Comparison of ENCODE assay signal across 15 cellular contexts in the genomic region with DNA sequence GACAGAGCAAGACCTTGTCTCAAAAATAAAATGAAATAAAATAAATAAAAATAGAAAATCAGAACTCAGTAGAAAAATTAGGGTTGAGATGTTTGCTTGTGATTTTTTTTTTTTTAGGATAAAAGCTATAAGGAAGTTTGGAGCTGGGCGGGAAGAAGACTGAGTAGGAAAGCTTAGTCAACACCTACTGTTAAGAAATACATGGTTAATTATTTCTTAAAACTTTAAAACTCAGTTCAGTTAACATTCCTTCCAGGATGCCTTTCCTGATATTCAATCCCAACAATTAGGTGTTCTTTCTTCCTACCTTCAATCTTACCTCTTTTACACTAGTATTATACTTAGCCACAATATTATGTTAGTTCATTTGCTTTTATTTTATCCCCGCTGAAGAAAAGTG.
A peak's percentile ranks its signal among the peaks of the same experiment; 100 is the strongest.
DNase-seq lines count a peak whose midpoint lies in the region; ATAC-seq, FAIRE-seq and TF ChIP-seq lines count a peak whose summit lies in the region.
"Had no signal": no experiment of that assay in that cellular context is flagged by ENCODE, and none has a peak within 500 bp of the region (broad histone marks: within the 10 kb centered on the region; RNA-seq: fewer than 3 reads in every experiment).

No MANE protein-coding gene starts in this region.

- TF ChIP-seq CTCF in kidney epithelial cell (IDR thresholded peaks at IDR 0.05; ENCODE audit: insufficient read depth, low read length, poor library complexity, severe bottlenecking), result no peak

- no peak for ATAC-seq in HG03159 (IDR thresholded peaks at IDR 0.05; ENCODE audit: unreplicated experiment)
- ATAC-seq: CD8-positive, alpha-beta T cell; GM23338 had no signal

- peak; percentile 92 for FAIRE-seq in RCC 7860 (lab: Jason Lieb, UNC)
- FAIRE-seq: GM18507 had no signal

- no peaks in the 10 kb centered on the region for H3K36me3 ChIP-seq in kidney epithelial cell (ENCODE audit: control insufficient read depth, insufficient read depth, low read length)

- H3K4me3 ChIP-seq in kidney epithelial cell (ENCODE audit: low read depth, low read length), result no peak overlapping the region
- H3K4me3 ChIP-seq: GM23338 had no signal

- H3K27me3 ChIP-seq in kidney epithelial cell (ENCODE audit: control insufficient read depth, insufficient read depth, low read length), result no peaks in the 10 kb centered on the region

- DNase-seq in Caki2 (ENCODE audit: low read depth), result peak; percentile 37
- peak; percentile 61 for DNase-seq in RCC 7860 (ENCODE audit: low spot score)
- DNase-seq in kidney epithelial cell (ENCODE audit: low read depth), result peak; percentile 29
- peak; percentile 92 for DNase-seq in renal cortical epithelial cell (ENCODE audit: low read depth)
- DNase-seq in NCI-H446 (lab: John Stamatoyannopoulos, UW), result no peak
- no peak for DNase-seq in cortex of kidney (lab: John Stamatoyannopoulos, UW)
- DNase-seq: CD8-positive, alpha-beta T cell; COR-L47; DMS53; H7; IMR-90; KBM-7 had no signal

- in situ Hi-C loops in Caki2 (cut with HindIII; ENCODE audit: low pct_unique_long_range_greater_than_20kb, low sequenced_read_pairs), result no loop called here

Comparison
In these comparisons a context has a peak if more than half of its experiments do, and no peak if none do; other contexts are left out.
1. DNase-seq: peak in Caki2 (single experiment), RCC 7860 (single experiment), kidney epithelial cell (single experiment) and renal cortical epithelial cell (single experiment); none in NCI-H446 (0 of 2) and cortex of kidney (single experiment).